ENCODE assay signal across 24 cellular contexts in the genomic region with DNA sequence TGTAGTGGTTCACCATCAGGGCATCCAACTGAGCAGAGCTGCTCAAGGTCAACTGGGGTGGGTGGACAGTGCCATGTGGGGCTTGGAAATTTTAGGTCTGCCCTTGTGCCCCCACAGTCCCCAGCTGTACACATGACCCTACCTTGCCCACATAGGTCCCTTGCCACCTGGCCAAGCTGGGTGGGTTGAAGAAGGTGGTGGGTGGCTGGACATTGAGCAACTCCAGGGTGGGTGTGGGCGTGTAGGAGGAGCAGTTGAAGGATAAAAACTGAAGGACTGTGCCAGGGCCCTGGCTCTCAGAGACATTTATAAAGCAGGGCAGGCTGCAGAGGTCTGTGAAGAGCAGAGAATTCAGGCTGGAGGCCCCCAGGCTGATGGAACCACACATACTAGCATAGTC. TPM values are rescaled to one million over a fixed set of nuclear protein-coding genes. Genes with fewer than 3 reads are reported as not detected.
"Had no signal": no experiment of that assay in that cellular context is flagged by ENCODE, and none has a peak within 500 bp of the region (broad histone marks: within the 10 kb centered on the region; RNA-seq: fewer than 3 reads in every experiment).

No MANE protein-coding gene starts in this region.

- H3K9me3 ChIP-seq: lower lobe of right lung, neutrophil had no signal

- FAIRE-seq: colon, islet of Langerhans had no signal

- H3K27ac ChIP-seq: dorsolateral prefrontal cortex, epithelial cell of prostate, foreskin keratinocyte, lower lobe of right lung, neutrophil, WERI-Rb-1 had no signal

- H3K27me3 ChIP-seq: dorsolateral prefrontal cortex, foreskin keratinocyte had no signal

- DNase-seq: activated CD4-positive, alpha-beta T cell treated with anti-CD3 and anti-CD28 coated beads for 1 hour; activated CD4-positive, alpha-beta T cell treated with anti-CD3 and anti-CD28 coated beads, Interleukin-2, amount 50 U/mL, for 48 hours; activated gamma-delta T cell treated with Interleukin-2 at 50 U/mL for 16 hours; amygdala; central memory CD4-positive, alpha-beta T cell; dorsolateral prefrontal cortex; endodermal cell; hippocampal formation; left colon; lower lobe of right lung; natural killer cell; stimulated activated CD4-positive, alpha-beta T cell treated with anti-CD3 and anti-CD28 coated beads, Interleukin-12 subunit alpha, Interleukin-12 subunit beta, amount 100 ng/mL, for 4 hours; stimulated activated CD4-positive, alpha-beta T cell treated with anti-CD3 and anti-CD28 coated beads, Interleukin-1b, Interleukin-23, amount 100 ng/mL, for 48 hours; stimulated activated CD8-positive, alpha-beta memory T cell treated with anti-CD3 and anti-CD28 coated beads, Interleukin-4, amount 100 ng/mL, for 48 hours; stimulated activated naive CD4-positive, alpha-beta T cell; WERI-Rb-1 had no signal

- ATAC-seq: foreskin keratinocyte, left colon, lower lobe of right lung, natural killer cell had no signal

- H3K4me3 ChIP-seq: dorsolateral prefrontal cortex, lower lobe of right lung had no signal

- H3K36me3 ChIP-seq: lower lobe of right lung, neutrophil, WERI-Rb-1 had no signal

RNA-seq across cellular contexts. Expression of a gene that starts 0.6 kb away (rescaled TPM):
- total RNA-seq: activated T-helper 1 cell treated with anti-CD3 and anti-CD28 coated beads, Interleukin-12 subunit alpha, Interleukin-12 subunit beta, Interleukin-2, Interleukin-4 antibody, amounts not matched to agents 30 ng/mL and 10 ng/mL and 1 ng/mL, durations not matched to agents 14 hours and 24 hours and 36 hours; endodermal cell; fibroblast of lung; foreskin keratinocyte; T-helper 2 cell treated with Interferon-gamma antibody and Interleukin-4, amounts not matched to agents 100 ng/mL and 5 ng/mL, for 36 hours had no signal
- polyA plus RNA-seq: fibroblast of lung, foreskin keratinocyte had no signal

RNA-seq across cellular contexts. Expression of a gene that starts 4.0 kb away (rescaled TPM):
- total RNA-seq: endodermal cell had no signal
